8 cellular contexts compared by ENCODE assay signal in the genomic region with DNA sequence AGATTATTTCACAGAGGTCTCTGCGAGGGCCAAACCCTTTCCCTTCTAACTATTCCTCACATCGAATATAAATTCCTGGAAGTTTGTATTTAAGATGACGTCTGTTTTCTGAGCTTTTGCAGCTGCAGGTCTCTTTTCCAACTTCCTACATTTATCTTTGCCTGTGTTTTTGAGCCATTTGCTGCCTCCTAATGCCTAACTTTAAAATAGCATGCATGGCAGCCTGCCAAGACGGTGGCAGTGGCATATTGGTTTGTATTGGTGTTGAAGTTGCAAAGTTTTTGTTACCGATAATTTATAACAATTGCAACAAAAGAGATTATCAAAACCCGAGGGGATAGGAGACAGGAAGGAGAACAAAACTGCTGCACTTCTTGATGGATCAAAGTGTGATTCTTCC.
DNase-seq lines count a peak whose midpoint lies in the region; ATAC-seq and TF ChIP-seq lines count a peak whose summit lies in the region.

No MANE protein-coding gene starts in this region.

- no peaks in the 10 kb centered on the region for H3F3A ChIP-seq in DOHH2 (ENCODE audit: control insufficient read depth, insufficient read depth)

- ATAC-seq in HG02885 (IDR thresholded peaks at IDR 0.05; ENCODE audit: poor library complexity, unreplicated experiment) (peak; percentile 45), Right ventricle myocardium superior (ENCODE audit: poor library complexity) (no peak), HG03108 (IDR thresholded peaks at IDR 0.05; ENCODE audit: unreplicated experiment) (no peak)

- H3K27me3 ChIP-seq in DOHH2 (ENCODE audit: control insufficient read depth, low read length), result peaks cover 2% of the 10 kb centered on the region; the same call in 1 of the 2 replicates

- H3K36me3 ChIP-seq in DOHH2 (ENCODE audit: control insufficient read depth, low read length), result no peaks in the 10 kb centered on the region

- DNase-seq in NCI-H446 (lab: John Stamatoyannopoulos, UW), result peak; percentile 8 to 77
- peak; percentile 20 for DNase-seq in activated T-cell treated with anti-CD3 and anti-CD28 coated beads, Interleukin-2, amount 50 U/mL, for 1 hour
- peak; percentile 78 for DNase-seq in Right ventricle myocardium superior
- peak; percentile 11 for DNase-seq in pulmonary artery endothelial cell (ENCODE audit: low read depth, low spot score)
- no peak for DNase-seq in cerebellar nuclear complex (lab: John Stamatoyannopoulos, UW)

- no peaks in the 10 kb centered on the region for H3K9me3 ChIP-seq in DOHH2 (ENCODE audit: control insufficient read depth, insufficient read depth, low read length)

- intact Hi-C loops in Right ventricle myocardium superior (cut with DNase I), result loop anchor here (2.0 kb wide), 1 partner anchor 372 kb away; no protein-coding TSS in a partner anchor

- H3K79me2 ChIP-seq in DOHH2 (ENCODE audit: control insufficient read depth, low read length), result no peaks in the 10 kb centered on the region

- H3K27ac ChIP-seq in DOHH2 (ENCODE audit: low read depth, low read length), result no peak overlapping the region

- no peaks in the 10 kb centered on the region for H4K20me1 ChIP-seq in DOHH2 (ENCODE audit: control insufficient read depth, insufficient read depth, low read depth, low read length)

- H3K4me1 ChIP-seq in DOHH2 (ENCODE audit: control insufficient read depth, low read length), result no peaks in the 10 kb centered on the region

- H3K4me2 ChIP-seq in DOHH2 (ENCODE audit: low read length), result no peak overlapping the region

- TF ChIP-seq CTCF in DOHH2 (IDR thresholded peaks at IDR 0.05; ENCODE audit: low read depth, low read length, poor library complexity, severe bottlenecking), result peak; percentile 26

- H3K4me3 ChIP-seq in DOHH2 (ENCODE audit: low read length), result no peak overlapping the region

- H3K9me2 ChIP-seq in DOHH2 (replicated peaks; ENCODE audit: control insufficient read depth, low read length), result no peaks in the 10 kb centered on the region

Comparison
In these comparisons a context has a peak if more than half of its experiments do, and no peak if none do; other contexts are left out.
1. DNase-seq: peak in NCI-H446 (2 of 2), activated T-cell treated with anti-CD3 and anti-CD28 coated beads, Interleukin-2, amount 50 U/mL, for 1 hour (single experiment), Right ventricle myocardium superior (single experiment) and pulmonary artery endothelial cell (single experiment); none in cerebellar nuclear complex (0 of 2).